In the genomic region with DNA sequence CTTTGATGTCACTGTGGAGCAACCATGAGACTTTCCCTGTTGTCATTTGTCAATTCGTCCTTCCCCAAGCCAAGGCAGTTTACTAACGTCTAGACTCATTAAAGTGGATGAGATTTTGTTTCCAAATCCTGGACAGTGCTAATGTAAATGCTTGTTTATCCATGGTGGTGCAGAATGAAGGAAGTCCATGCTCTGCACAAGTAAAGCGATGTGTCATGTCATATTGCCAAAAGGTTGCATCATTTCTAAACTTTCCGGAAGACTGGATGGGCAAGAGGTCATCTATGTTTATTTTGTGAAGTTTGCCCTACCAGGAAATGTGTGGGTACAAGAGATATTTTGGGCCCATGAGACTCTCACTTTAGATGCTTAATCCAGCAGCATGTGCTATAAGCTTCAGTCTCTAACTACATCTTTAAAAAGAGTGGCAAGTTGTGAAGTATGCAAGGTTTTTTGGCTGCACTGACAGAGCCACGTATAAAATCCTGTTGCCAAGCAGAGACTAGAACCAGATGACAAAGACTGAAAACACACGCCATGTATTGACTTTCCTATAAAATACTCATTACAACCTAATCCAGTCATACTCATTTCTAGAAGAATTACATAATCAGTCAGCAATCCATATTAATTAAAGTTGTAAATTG, we compare ENCODE assay signal across 8 cellular contexts.
DNase-seq lines count a peak whose midpoint lies in the region; ATAC-seq and TF ChIP-seq lines count a peak whose summit lies in the region.

No MANE protein-coding gene starts in this region.

- TF ChIP-seq CTCF in OCI-LY7 (conservative IDR thresholded peaks at IDR 0.05; ENCODE audit: low read length) (no peak), omental fat pad (IDR thresholded peaks at IDR 0.05) (no peak)

- no peaks in the 10 kb centered on the region for H3K9me2 ChIP-seq in OCI-LY7 (ENCODE audit: insufficient read depth, low read length)

- H3K79me2 ChIP-seq in OCI-LY7 (ENCODE audit: insufficient read depth, low read depth, low read length) = no peaks in the 10 kb centered on the region

- no peaks in the 10 kb centered on the region for H4K20me1 ChIP-seq in OCI-LY7 (ENCODE audit: insufficient read depth, low read length)

- no peak overlapping the region for H3K27ac ChIP-seq in OCI-LY7 (ENCODE audit: low read depth, low read length, poor library complexity, severe bottlenecking)
- H3K27ac ChIP-seq in epithelial cell of prostate = peak overlapping the region; percentile 87

- DNase-seq in GM04504 (ENCODE audit: low read depth) (peak; percentile 86), OCI-LY7 (ENCODE audit: low spot score) (no peak), epithelial cell of prostate (ENCODE audit: low read depth, low spot score) (peak; percentile 39), omental fat pad (ENCODE audit: low spot score) (no peak), cortex of kidney (lab: John Stamatoyannopoulos, UW) (no peak), amygdala (lab: John Stamatoyannopoulos, UW) (no peak)
- no peak for DNase-seq in stimulated activated naive CD4-positive, alpha-beta T cell (lab: John Stamatoyannopoulos, UW)

- H3K4me2 ChIP-seq in OCI-LY7 (ENCODE audit: low read length) = no peak overlapping the region

- H3K36me3 ChIP-seq in OCI-LY7 (ENCODE audit: insufficient read depth, low read length) = no peaks in the 10 kb centered on the region

- POLR2A ChIA-PET in OCI-LY7 (lab: Charles Lee) = interaction anchor here (1.1 kb wide), 1 partner anchor 20 kb away, joined by 5 read pairs; no protein-coding TSS in a partner anchor

- H2AFZ ChIP-seq in OCI-LY7 (ENCODE audit: low read length) = peak overlapping the region; percentile 40; the same call in 1 of the 2 replicates

- H3K4me1 ChIP-seq in OCI-LY7 (ENCODE audit: insufficient read depth, low read length, poor library complexity, severe bottlenecking) = no peaks in the 10 kb centered on the region

- H3K4me3 ChIP-seq in OCI-LY7 (ENCODE audit: low read depth, low read length, poor library complexity, severe bottlenecking) = no peak overlapping the region

- BruUV-seq in OCI-LY7 (replicated peaks; lab: Mats Ljungman, UMichigan) = no TSS peak

- ATAC-seq in omental fat pad (ENCODE audit: low FRiP score) = peak; percentile 59
- no peak for ATAC-seq in HG03469 (IDR thresholded peaks at IDR 0.05; ENCODE audit: unreplicated experiment)

- intact Hi-C loops in OCI-LY7 (cut with micrococcal nuclease; ENCODE audit: unreplicated experiment) = no loop called here

- CTCF ChIA-PET in OCI-LY7 (lab: Charles Lee; ENCODE audit: unreplicated experiment) = no interaction called here

- H3K9me3 ChIP-seq in OCI-LY7 (ENCODE audit: low read length) = no peaks in the 10 kb centered on the region

Comparison
In these comparisons a context has a peak if more than half of its experiments do, and no peak if none do; other contexts are left out.
1. DNase-seq: peak in GM04504 (single experiment) and epithelial cell of prostate (single experiment); none in OCI-LY7 (single experiment), omental fat pad (single experiment), cortex of kidney (single experiment), stimulated activated naive CD4-positive, alpha-beta T cell (0 of 6) and amygdala (0 of 56).